8 cellular contexts compared by ENCODE assay signal in the genomic region with DNA sequence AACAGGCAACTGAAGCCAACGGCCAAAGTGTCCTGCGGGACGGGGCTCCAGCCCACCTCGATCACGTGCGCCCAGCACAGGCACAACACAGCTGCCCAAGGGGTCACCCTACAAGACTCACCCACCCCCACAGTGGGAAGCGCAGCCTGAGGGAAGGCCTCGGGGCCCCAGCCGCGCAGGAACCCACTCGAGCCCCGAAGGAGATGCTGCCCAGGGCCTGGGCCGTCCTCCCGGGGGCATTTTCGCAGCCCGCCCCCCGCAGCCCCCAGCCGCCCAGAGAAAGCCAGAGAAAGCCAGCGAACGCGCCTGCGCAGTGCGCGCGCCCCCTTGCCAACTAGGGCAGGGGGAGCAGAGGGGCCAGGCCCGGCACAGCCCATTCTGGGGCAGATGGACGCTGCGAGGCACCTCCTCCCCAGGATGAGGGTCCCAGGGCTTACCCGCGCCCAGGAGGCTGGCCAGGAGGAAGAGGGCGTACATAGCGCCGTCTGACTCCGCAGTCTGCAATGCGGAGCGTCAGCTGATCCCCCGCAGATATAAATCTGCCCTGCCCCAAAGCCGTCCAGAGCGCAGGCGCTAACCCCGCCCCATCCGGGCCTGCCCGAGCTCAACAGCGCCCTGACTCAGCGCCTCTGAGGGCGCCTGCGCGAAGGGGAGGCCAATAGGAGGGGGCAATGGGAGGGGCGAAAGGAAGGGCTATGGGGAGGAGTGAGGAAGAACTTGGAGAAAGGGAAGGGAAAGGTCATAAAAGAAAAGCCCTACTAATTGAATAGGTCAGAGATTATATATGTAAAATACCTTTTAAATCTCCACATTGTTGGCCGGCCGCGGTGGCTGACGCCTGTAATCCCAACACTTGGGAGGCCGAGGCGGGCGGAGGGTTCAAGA. TPM values are rescaled to one million over a fixed set of nuclear protein-coding genes. Genes with fewer than 3 reads are reported as not detected.
DNase-seq lines count a peak whose midpoint lies in the region; ATAC-seq and TF ChIP-seq lines count a peak whose summit lies in the region.

A gene (minus strand): TSS at position 507 of the 885 bp plus-strand sequence. CDS start 30 bp downstream, at position 477.

- H3K27ac Mint-ChIP-seq in T-cell: peak within 1 kb of the TSS; percentile 89 to 90

- peak; percentile 98 to 100 for TF ChIP-seq POLR2A in tibial nerve (IDR thresholded peaks at IDR 0.05)

- H3K79me2 ChIP-seq in parathyroid adenoma: peaks cover 45% of the 10 kb centered on the region

- H3K27me3 ChIP-seq in cardiac muscle cell (no peaks in the 10 kb centered on the region), parathyroid adenoma (ENCODE audit: control insufficient read depth, insufficient read depth, low read length) (no peaks in the 10 kb centered on the region), tibial nerve (no peaks in the 10 kb centered on the region)

- H3K4me2 ChIP-seq in parathyroid adenoma (ENCODE audit: low read length): peak within 1 kb of the TSS; percentile 78

- ATAC-seq in HG02840 (IDR thresholded peaks at IDR 0.05; ENCODE audit: low FRiP score, unreplicated experiment): peak; percentile 96
- ATAC-seq in T-cell (replicated peaks in 1 of 4): peak; percentile 96 to 98 (median 97)

- H3K4me3 ChIP-seq in GM12875 (ENCODE audit: low read depth, low read length): peak within 1 kb of the TSS; percentile 99
- peak within 1 kb of the TSS; percentile 87 for H3K4me3 ChIP-seq in cardiac muscle cell
- peak within 1 kb of the TSS; percentile 96 for H3K4me3 ChIP-seq in parathyroid adenoma (ENCODE audit: low read depth, low read length)
- peak within 1 kb of the TSS; percentile 76 to 100 (median 98) for H3K4me3 ChIP-seq in tibial nerve

- H3K36me3 Mint-ChIP-seq in T-cell: no peaks in the 10 kb centered on the region

- H3K27ac ChIP-seq in adipose tissue (ENCODE audit: low read depth, low read length) (peak within 1 kb of the TSS; percentile 75), cardiac muscle cell (peak within 1 kb of the TSS; percentile 97), parathyroid adenoma (peak within 1 kb of the TSS; percentile 98), tibial nerve (peak within 1 kb of the TSS; percentile 96 to 100 (median 98))

- H3K9me3 ChIP-seq in cardiac muscle cell (ENCODE audit: low read depth) (no peaks in the 10 kb centered on the region), parathyroid adenoma (ENCODE audit: control insufficient read depth, low read length) (no peaks in the 10 kb centered on the region), tibial nerve (no peaks in the 10 kb centered on the region)

- H2AFZ ChIP-seq in parathyroid adenoma: peak within 1 kb of the TSS; percentile 87

- H3K36me3 ChIP-seq in cardiac muscle cell (no peaks in the 10 kb centered on the region), parathyroid adenoma (ENCODE audit: control insufficient read depth, insufficient read depth, low read length) (no peaks in the 10 kb centered on the region), tibial nerve (no peaks in the 10 kb centered on the region)

- DNase-seq in NCI-H1436 treated with DMSO at 0.1 percent for 48 hours (lab: John Stamatoyannopoulos, UW) (peak; percentile 71), T-cell (peak; percentile 96 to 99 (median 98)), cardiac muscle cell (ENCODE audit: low read depth in 1 of 2, low spot score in 1 of 2) (peak; percentile 98 to 99), tibial nerve (ENCODE audit: low spot score in 2 of 2) (peak; percentile 97)

- H3K27me3 Mint-ChIP-seq in T-cell: no peaks in the 10 kb centered on the region

- TF ChIP-seq CTCF in GM12875 (IDR thresholded peaks at IDR 0.05; ENCODE audit: borderline replicate concordance, insufficient read depth, low read depth, low read length): no peak
- peak; percentile 3 for TF ChIP-seq CTCF in cardiac muscle cell (IDR thresholded peaks at IDR 0.05; ENCODE audit: low read depth, low read length)
- no peak for TF ChIP-seq CTCF in parathyroid adenoma (IDR thresholded peaks at IDR 0.05)
- TF ChIP-seq CTCF in tibial nerve (IDR thresholded peaks at IDR 0.05): peak in 2 of 5 experiments; percentile 42 to 47

- TF ChIP-seq EP300 in tibial nerve (IDR thresholded peaks at IDR 0.05): peak; percentile 97 to 100

- POLR2A ChIA-PET in T-cell (lab: Charles Lee): interaction anchor here (0.5 to 0.7 kb wide), 6 partner anchors 135 to 1993 kb away, joined by 3 to 6 read pairs (median 4); no protein-coding TSS in a partner anchor

- H3K4me1 Mint-ChIP-seq in T-cell: peaks cover 45 to 52% (median 47%) of the 10 kb centered on the region in 3 donors

- peak within 1 kb of the TSS; percentile 85 to 95 (median 93) for H3K4me3 Mint-ChIP-seq in T-cell

- WGBS in adipose tissue, 3 donors: 2 to 4% (median 3%) methylated on average over 49 to 56 of the region's 56 CpGs
- 3 to 7% methylated on average over 25 to 56 of the region's 56 CpGs for WGBS in tibial nerve, 2 donors

- peaks cover 22% of the 10 kb centered on the region for H3K4me1 ChIP-seq in cardiac muscle cell (ENCODE audit: low read depth)
- peaks cover 14% of the 10 kb centered on the region for H3K4me1 ChIP-seq in parathyroid adenoma
- H3K4me1 ChIP-seq in tibial nerve: peaks cover 0 to 61% (median 31%) of the 10 kb centered on the region in 4 donors

- CTCF ChIA-PET in T-cell (lab: Charles Lee): interaction anchor here (0.6 to 1.5 kb wide), 10 partner anchors 9 to 1311 kb away, joined by 3 to 10 read pairs (median 4); no protein-coding TSS in a partner anchor

- peak within 1 kb of the TSS; percentile 99 for H3K9ac ChIP-seq in parathyroid adenoma

- no peaks in the 10 kb centered on the region for H3K9me3 Mint-ChIP-seq in T-cell

RNA-seq across cellular contexts. Expression of the gene that starts here (rescaled TPM):
- total RNA-seq in T-cell: 100 to 1,000 TPM; 155 to 208 (median 190) TPM
- polyA plus RNA-seq in adipose tissue: 100 to 1,000 TPM; 323 to 822 (median 464) TPM
- 554 and 624 TPM in 2 replicates for total RNA-seq in cardiac muscle cell
- polyA plus RNA-seq in cardiac muscle cell: 844 and 1,063 TPM in 2 replicates
- 1,000 to 10,000 TPM in 1 of 4 donors, 100 to 1,000 TPM in 3; 757 to 1,009 (median 906) TPM for total RNA-seq in tibial nerve

Comparison
In these comparisons a context has a peak if more than half of its experiments do, and no peak if none do; other contexts are left out.
1. Peak in every context shown above with its lines: DNase-seq, ATAC-seq, H3K4me3 ChIP-seq and H3K27ac ChIP-seq.